In the genomic region with DNA sequence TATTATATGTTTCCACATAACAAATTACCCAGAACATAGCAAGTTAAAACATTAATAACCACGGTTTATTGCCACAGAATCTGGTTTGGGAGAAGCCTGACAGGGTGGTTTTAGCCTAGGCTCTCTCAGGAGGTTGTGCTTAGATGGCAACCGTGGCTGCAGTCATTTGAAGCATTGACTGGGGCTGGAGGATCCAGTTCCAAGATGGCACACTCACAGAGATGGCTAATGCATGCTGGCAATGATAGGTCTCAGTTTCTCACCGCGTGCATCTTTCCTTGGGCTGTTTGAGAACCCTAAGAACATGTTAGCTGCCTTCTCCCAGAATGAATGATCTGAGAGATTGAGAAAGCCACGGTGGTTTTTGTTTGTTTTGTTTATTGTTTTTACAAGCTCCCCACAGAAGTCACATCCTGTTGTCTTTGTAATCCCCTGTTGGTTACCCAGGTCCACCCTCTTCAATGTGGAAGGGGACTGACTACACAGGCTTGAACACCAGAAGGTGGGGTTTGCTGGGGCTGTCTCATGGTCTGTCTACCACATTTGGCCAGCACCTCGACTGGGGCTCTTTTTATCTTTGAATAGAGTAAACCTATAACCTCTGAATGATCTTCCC, we compare ENCODE assay signal across 17 cellular contexts.
"Had no signal": no experiment of that assay in that cellular context is flagged by ENCODE, and none has a peak within 500 bp of the region (broad histone marks: within the 10 kb centered on the region; RNA-seq: fewer than 3 reads in every experiment).

No MANE protein-coding gene starts in this region.

- H3K27ac ChIP-seq: body of pancreas, gastroesophageal sphincter, lower lobe of right lung, prostate gland, right lobe of liver, suprapubic skin, upper lobe of left lung had no signal

- DNase-seq: activated CD4-positive, alpha-beta T cell treated with anti-CD3 and anti-CD28 coated beads, Interleukin-2, amount 50 U/mL, for 48 hours; activated CD4-positive, CD25-positive, alpha-beta regulatory T cell treated with anti-CD3 and anti-CD28 coated beads, Interleukin-2, amount 50 U/mL, for 72 hours; activated gamma-delta T cell treated with Interleukin-2 at 50 U/mL for 16 hours; activated T-cell treated with anti-CD3 and anti-CD28 coated beads, Interleukin-2, amount 50 U/mL, for 48 hours; amygdala; body of pancreas; caudate nucleus; left cardiac atrium; lower lobe of right lung; midbrain; right lobe of liver; upper lobe of left lung had no signal

- ATAC-seq: body of pancreas, gastroesophageal sphincter, left cardiac atrium, lower lobe of right lung, right lobe of liver had no signal

- FAIRE-seq: colon, endometrium had no signal

- H3K4me3 ChIP-seq: body of pancreas, gastroesophageal sphincter, lower lobe of right lung, prostate gland, right lobe of liver, suprapubic skin, upper lobe of left lung had no signal

- H3K27me3 ChIP-seq: body of pancreas, gastroesophageal sphincter, right lobe of liver, suprapubic skin, upper lobe of left lung had no signal

- H3K4me1 ChIP-seq: body of pancreas, gastroesophageal sphincter, lower lobe of right lung, prostate gland, right lobe of liver, suprapubic skin, upper lobe of left lung had no signal

- H3K36me3 ChIP-seq: gastroesophageal sphincter, lower lobe of right lung, prostate gland, right lobe of liver, suprapubic skin, upper lobe of left lung had no signal
